Comparison of ENCODE assay signal across 24 cellular contexts in genomic region chr2:109563294-109563693, GRCh38.
"Had no signal": no experiment of that assay in that cellular context is flagged by ENCODE, and none has a peak within 500 bp of the region (broad histone marks: within the 10 kb centered on the region; RNA-seq: fewer than 3 reads in every experiment).

No MANE protein-coding gene starts in this region.

- H3K27me3 ChIP-seq: adrenal gland, body of pancreas, dorsolateral prefrontal cortex, ovary, sigmoid colon, upper lobe of left lung, vagina had no signal

- H3K36me3 ChIP-seq: neutrophil, ovary had no signal

- H3K4me3 ChIP-seq: adrenal gland, body of pancreas, dorsolateral prefrontal cortex, ovary, sigmoid colon, smooth muscle cell, upper lobe of left lung, vagina had no signal

- H3K9me3 ChIP-seq: adrenal gland, body of pancreas, neutrophil, ovary, sigmoid colon, upper lobe of left lung, vagina had no signal

- H3K4me1 ChIP-seq: sigmoid colon had no signal

- H3K27ac ChIP-seq: adrenal gland, body of pancreas, dorsolateral prefrontal cortex, neutrophil, ovary, sigmoid colon, upper lobe of left lung, vagina had no signal

- DNase-seq: activated CD4-positive, alpha-beta T cell treated with anti-CD3 and anti-CD28 coated beads for 36 hours; activated CD4-positive, alpha-beta T cell treated with anti-CD3 and anti-CD28 coated beads, Interleukin-2, amount 50 U/mL, for 4 hours; activated CD4-positive, CD25-positive, alpha-beta regulatory T cell; activated naive CD4-positive, alpha-beta T cell; activated T-cell treated with anti-CD3 and anti-CD28 coated beads for 4 hours; activated T-cell treated with anti-CD3 and anti-CD28 coated beads, Interleukin-2, amount 50 U/mL, for 72 hours; adrenal gland; aorta; body of pancreas; dorsolateral prefrontal cortex; effector memory CD8-positive, alpha-beta T cell; mammary epithelial cell; ovary; sigmoid colon; stimulated activated CD4-positive, alpha-beta T cell treated with anti-CD3 and anti-CD28 coated beads, Interleukin-1b, Interleukin-23, amount 100 ng/mL, for 48 hours; stimulated activated CD4-positive, alpha-beta T cell treated with anti-CD3 and anti-CD28 coated beads, Interleukin-4, amount 100 ng/mL, for 4 hours; stimulated activated CD8-positive, alpha-beta memory T cell treated with anti-CD3 and anti-CD28 coated beads, Interleukin-4, amount 100 ng/mL, for 48 hours; stimulated activated naive CD8-positive, alpha-beta T cell treated with anti-CD3 and anti-CD28 coated beads, Interleukin-15, amount 100 ng/mL, for 72 hours; substantia nigra; upper lobe of left lung had no signal

- H3K4me2 ChIP-seq: smooth muscle cell had no signal

- ATAC-seq: body of pancreas; effector memory CD8-positive, alpha-beta T cell; stimulated activated memory B cell treated with anti-CD40 and anti-IgM and Interleukin-4, amounts not matched to agents 10 μg/mL and 1 μg/mL and 100 μg/mL, for 72 hours; stimulated activated naive CD8-positive, alpha-beta T cell treated with anti-CD3 and anti-CD28 coated beads, Interleukin-15, amount 100 ng/mL, for 72 hours had no signal
